ENCODE assay signal across 1 cellular context in the genomic region with DNA sequence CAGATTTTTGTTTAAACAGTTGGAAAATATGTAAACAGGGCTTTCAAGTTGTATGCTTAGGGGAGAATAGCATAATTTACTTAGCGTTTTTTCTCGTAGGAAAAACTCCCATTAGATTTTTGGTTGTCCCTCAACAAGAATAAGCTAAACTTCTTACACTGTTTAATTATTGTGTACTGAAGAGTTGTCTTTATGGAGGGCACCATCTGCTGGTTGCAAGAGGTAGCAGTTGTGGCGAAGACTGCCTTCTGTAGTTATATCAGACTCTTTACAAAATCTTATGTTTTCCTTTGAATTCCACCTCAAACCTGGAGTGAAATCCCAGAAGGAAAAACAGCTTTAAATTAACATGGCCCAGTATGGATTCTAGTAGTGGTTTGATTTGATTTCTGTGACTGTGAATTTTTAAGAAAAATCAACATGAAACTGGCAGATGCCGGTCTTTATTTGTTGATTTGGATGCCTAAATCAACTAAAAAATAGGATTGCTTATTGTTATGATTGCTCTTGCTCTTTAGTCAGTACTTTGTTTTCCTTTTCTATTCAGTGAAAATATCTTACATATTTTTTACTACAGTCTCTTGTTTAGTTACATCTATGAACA.
TF ChIP-seq lines count a peak whose summit lies in the region.

No MANE protein-coding gene starts in this region.

TF ChIP-seq in H1, 55 proteins besides CTCF, POLR2A, EP300 and RAD21 (continued from another document):
- TF ChIP-seq TCF12 (IDR thresholded peaks at IDR 0.05; ENCODE audit: low read depth, low read length) (no peak), ZNF274 (IDR thresholded peaks at IDR 0.05; ENCODE audit: borderline replicate concordance, extremely low read depth, low read length) (no peak), HDAC2 (IDR thresholded peaks at IDR 0.05; ENCODE audit: borderline replicate concordance in 1 of 2, low read depth in 2 of 2, low read length in 2 of 2) (no peak)
